Comparison of ENCODE assay signal across 10 cellular contexts in the genomic region with DNA sequence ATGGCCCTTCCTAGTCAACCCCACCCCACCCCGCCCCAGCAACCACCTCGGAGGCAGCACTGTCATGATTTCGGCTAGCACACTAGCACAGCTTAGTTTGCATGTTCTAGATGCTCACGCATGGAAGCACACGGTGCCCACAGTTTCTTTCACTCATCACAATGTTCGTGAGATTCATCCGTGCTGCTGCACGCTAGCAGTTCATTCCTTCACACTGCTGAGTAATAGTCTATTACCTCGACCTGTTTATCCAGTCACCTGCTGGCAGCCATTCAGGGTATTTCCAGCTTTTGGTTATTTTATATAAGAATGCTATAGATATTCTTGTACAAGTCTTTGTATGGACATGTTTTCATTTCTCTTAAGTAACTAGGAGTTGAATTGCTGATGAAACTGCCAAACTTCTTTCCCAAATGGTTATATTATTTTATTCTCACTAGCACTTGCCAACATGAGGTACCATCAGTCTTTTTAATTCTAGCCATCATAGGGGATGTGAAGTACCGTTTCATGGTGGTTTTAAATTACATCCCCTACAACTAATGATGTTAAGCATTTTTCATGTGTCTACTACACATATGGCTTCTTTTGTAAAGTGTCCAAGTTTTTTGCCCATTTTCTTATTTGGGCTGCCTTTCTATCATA.
DNase-seq lines count a peak whose midpoint lies in the region; ATAC-seq and TF ChIP-seq lines count a peak whose summit lies in the region.
"Had no signal": no experiment of that assay in that cellular context is flagged by ENCODE, and none has a peak within 500 bp of the region (broad histone marks: within the 10 kb centered on the region; RNA-seq: fewer than 3 reads in every experiment).

No MANE protein-coding gene starts in this region.

- H3K4me1 Mint-ChIP-seq in nephron progenitor cell, result peaks cover 25% of the 10 kb centered on the region

- ATAC-seq in GM21526 (IDR thresholded peaks at IDR 0.05; ENCODE audit: low FRiP score, unreplicated experiment), result peak; percentile 38

- peaks cover 4% of the 10 kb centered on the region for H3K27me3 Mint-ChIP-seq in nephron progenitor cell (ENCODE audit: low read depth, poor library complexity)
- H3K27me3 Mint-ChIP-seq: brain had no signal

- DNase-seq in HPDE6-E6E7 (ENCODE audit: extremely low spot score) (peak; percentile 87), esophagus squamous epithelium (lab: John Stamatoyannopoulos, UW) (no peak), 8988T (no peak), GOT3 (lab: John Stamatoyannopoulos, UW) (no peak), SW 1271 (lab: John Stamatoyannopoulos, UW) (no peak), nephron progenitor cell (no peak)

- WGBS in esophagus squamous epithelium, 2 donors, result 36 to 38% methylated on average over 8 to 10 of the region's 10 CpGs

- H3K27me3 ChIP-seq in esophagus squamous epithelium, result no peaks in the 10 kb centered on the region

- peak overlapping the region in 3 of 4 donors; percentile 50 to 70 (median 64) for H3K27ac ChIP-seq in esophagus squamous epithelium
- H3K27ac ChIP-seq: KMS-11 had no signal

- no peak overlapping the region for H3K4me3 Mint-ChIP-seq in nephron progenitor cell

- TF ChIP-seq CTCF in esophagus squamous epithelium (IDR thresholded peaks at IDR 0.05) (no peak), nephron progenitor cell (IDR thresholded peaks at IDR 0.05) (no peak)

- peaks cover 4 to 58% (median 8%) of the 10 kb centered on the region in 3 donors for H3K4me1 ChIP-seq in esophagus squamous epithelium

- H3K36me3 ChIP-seq in esophagus squamous epithelium, result peaks cover 8 to 66% (median 11%) of the 10 kb centered on the region in 3 donors

- H3K36me3 Mint-ChIP-seq in nephron progenitor cell (ENCODE audit: low read depth), result peaks cover 29% of the 10 kb centered on the region

- no peaks in the 10 kb centered on the region for H3K9me3 ChIP-seq in esophagus squamous epithelium

- H3K27ac Mint-ChIP-seq in nephron progenitor cell, result no peak overlapping the region

- no peak overlapping the region for H3K4me3 ChIP-seq in esophagus squamous epithelium

- peak; percentile 37 for TF ChIP-seq POLR2A in GM15510 (IDR thresholded peaks at IDR 0.05; ENCODE audit: borderline replicate concordance, extremely low read depth, insufficient read length)
- TF ChIP-seq POLR2A in esophagus squamous epithelium (IDR thresholded peaks at IDR 0.05), result no peak

- intact Hi-C loops in esophagus squamous epithelium (cut with DNase I), result loop anchor here (10.0 kb wide), 1 partner anchor 202 kb away; no protein-coding TSS in a partner anchor

- H3K9me3 Mint-ChIP-seq in nephron progenitor cell, result no peaks in the 10 kb centered on the region
- H3K9me3 Mint-ChIP-seq: brain had no signal
